Comparison of ENCODE assay signal across 13 cellular contexts in genomic region chr20:57618766-57619052, GRCh38. TPM values are rescaled to one million over a fixed set of nuclear protein-coding genes. Genes with fewer than 3 reads are reported as not detected.
DNase-seq lines count a peak whose midpoint lies in the region; ATAC-seq and TF ChIP-seq lines count a peak whose summit lies in the region.
"Had no signal": no experiment of that assay in that cellular context is flagged by ENCODE, and none has a peak within 500 bp of the region (broad histone marks: within the 10 kb centered on the region; RNA-seq: fewer than 3 reads in every experiment).

No MANE protein-coding gene starts in this region.

- H2BK12ac ChIP-seq in mesenchymal stem cell (ENCODE audit: low read length in 2 of 2): no peak overlapping the region

- no peak overlapping the region for H4K91ac ChIP-seq in mesenchymal stem cell (ENCODE audit: low read length)

- H3K9me3 ChIP-seq in spleen (peaks cover 0 to 2% (median 0%) of the 10 kb centered on the region in 8 donors), mesenchymal stem cell (ENCODE audit: control insufficient read depth, low read length) (no peaks in the 10 kb centered on the region)
- H3K9me3 ChIP-seq: psoas muscle had no signal

- H3K27me3 ChIP-seq in spleen (replicated peaks in 1 of 7) (no peaks in the 10 kb centered on the region), mesenchymal stem cell (ENCODE audit: control insufficient read depth in 1 of 2, insufficient read depth in 1 of 2, low read length in 2 of 2) (peaks cover 15 to 75% of the 10 kb centered on the region in 2 experiments)

- peaks cover 61% of the 10 kb centered on the region for H3K4me1 Mint-ChIP-seq in activated CD4-positive, alpha-beta T cell treated with anti-CD3 and anti-CD28 coated beads, Interleukin-2, amount 10 ng/mL, durations not matched to agents 7 days and 5 days
- peaks cover 36 to 47% (median 39%) of the 10 kb centered on the region in 3 donors for H3K4me1 Mint-ChIP-seq in IgD-negative memory B cell
- peaks cover 53% of the 10 kb centered on the region for H3K4me1 Mint-ChIP-seq in central memory CD8-positive, alpha-beta T cell
- H3K4me1 Mint-ChIP-seq: WTC11 had no signal

- H3K27me3 Mint-ChIP-seq in activated CD4-positive, alpha-beta T cell treated with anti-CD3 and anti-CD28 coated beads, Interleukin-2, amount 10 ng/mL, durations not matched to agents 7 days and 5 days: no peaks in the 10 kb centered on the region
- H3K27me3 Mint-ChIP-seq in IgD-negative memory B cell: no peaks in the 10 kb centered on the region
- H3K27me3 Mint-ChIP-seq in central memory CD8-positive, alpha-beta T cell: no peaks in the 10 kb centered on the region

- H2BK120ac ChIP-seq in mesenchymal stem cell (ENCODE audit: low read depth, low read length): no peak overlapping the region

- DNase-seq in activated CD4-positive, alpha-beta T cell treated with anti-CD3 and anti-CD28 coated beads, Interleukin-2, amount 10 ng/mL, durations not matched to agents 7 days and 5 days: no peak
- no peak for DNase-seq in activated CD4-positive, alpha-beta T cell treated with anti-CD3 and anti-CD28 coated beads, Interleukin-2, amount 50 U/mL, for 4 hours
- DNase-seq in central memory CD8-positive, alpha-beta T cell (ENCODE audit: low spot score in 2 of 2): no peak
- DNase-seq in spleen (no peak), mesenchymal stem cell (no peak), NCI-H82 treated with DMSO at 0.1 percent for 48 hours (lab: John Stamatoyannopoulos, UW; ENCODE audit: unreplicated experiment) (no peak), NCI-H69 (lab: John Stamatoyannopoulos, UW) (no peak)

- intact Hi-C loops in spleen (cut with DNase I; ENCODE audit: low total_unique reads): loop anchor here (5.0 kb wide), 1 partner anchor 231 kb away; no protein-coding TSS in a partner anchor

- POLR2A ChIA-PET in activated CD4-positive, alpha-beta T cell treated with anti-CD3 and anti-CD28 coated beads, Interleukin-2, amount 10 ng/mL, durations not matched to agents 7 days and 5 days (lab: Charles Lee): interaction anchor here (1.0 to 1.4 kb wide), 2 partner anchors 9 to 13 kb away, joined by 3 to 8 read pairs; no protein-coding TSS in a partner anchor

- H3K36me3 ChIP-seq in spleen (peaks cover 0 to 32% (median 10%) of the 10 kb centered on the region in 6 donors), mesenchymal stem cell (ENCODE audit: control insufficient read depth in 1 of 2, insufficient read depth in 2 of 2, low read depth in 1 of 2, low read length in 2 of 2) (no peaks in the 10 kb centered on the region)

- no peak overlapping the region for H4K8ac ChIP-seq in mesenchymal stem cell (ENCODE audit: low read length)

- no peak overlapping the region for H3K4me2 ChIP-seq in mesenchymal stem cell (ENCODE audit: low read length, poor library complexity, severe bottlenecking)

- WGBS in spleen, 5 donors: 35 to 56% (median 53%) methylated on average over 6 of the region's 6 CpGs
- WGBS in mesenchymal stem cell: 69% methylated on average over 6 of the region's 6 CpGs

- no peak overlapping the region for H2AFZ ChIP-seq in mesenchymal stem cell (ENCODE audit: low read depth, low read length)

- no peak overlapping the region for H3K14ac ChIP-seq in mesenchymal stem cell (ENCODE audit: low read length in 2 of 2)

- H3K4ac ChIP-seq in mesenchymal stem cell (ENCODE audit: low read depth in 1 of 2, low read length in 2 of 2): no peak overlapping the region

- H3K4me3 ChIP-seq in spleen: peak overlapping the region in 7 of 8 donors; percentile 0 to 72 (median 43)
- no peak overlapping the region for H3K4me3 ChIP-seq in mesenchymal stem cell (ENCODE audit: insufficient read depth in 1 of 2, low read depth in 1 of 2, low read length in 2 of 2)
- H3K4me3 ChIP-seq: psoas muscle had no signal

- H3K27ac ChIP-seq in spleen (peak overlapping the region; percentile 80 to 96 (median 89)), mesenchymal stem cell (ENCODE audit: low read length, poor library complexity, severe bottlenecking) (no peak overlapping the region)
- H3K27ac ChIP-seq: HL-60, psoas muscle had no signal

- H3K18ac ChIP-seq in mesenchymal stem cell (ENCODE audit: low read depth in 1 of 2, low read length in 2 of 2): no peak overlapping the region

- CTCF ChIA-PET in activated CD4-positive, alpha-beta T cell treated with anti-CD3 and anti-CD28 coated beads, Interleukin-2, amount 10 ng/mL, durations not matched to agents 7 days and 5 days (lab: Charles Lee): interaction anchor here (0.8 to 3.6 kb wide), 5 partner anchors 11 to 21 kb away, joined by 3 to 29 read pairs (median 5); no protein-coding TSS in a partner anchor

- H3K9ac ChIP-seq in mesenchymal stem cell (ENCODE audit: low read length): no peak overlapping the region

- no peak overlapping the region for H3K23ac ChIP-seq in mesenchymal stem cell (ENCODE audit: low read length in 2 of 2)

- ATAC-seq in central memory CD8-positive, alpha-beta T cell (replicated peaks; ENCODE audit: extremely low read depth, poor library complexity, severe bottlenecking): no peak
- ATAC-seq: psoas muscle, WTC11 had no signal

- H2BK5ac ChIP-seq in mesenchymal stem cell (ENCODE audit: low read depth, low read length, poor library complexity, severe bottlenecking): no peak overlapping the region

- TF ChIP-seq CTCF in spleen (IDR thresholded peaks at IDR 0.05 in 8 of 11, conservative IDR thresholded peaks at IDR 0.05 in 3 of 11): no peak

- H3K36me3 Mint-ChIP-seq in activated CD4-positive, alpha-beta T cell treated with anti-CD3 and anti-CD28 coated beads, Interleukin-2, amount 10 ng/mL, durations not matched to agents 7 days and 5 days (ENCODE audit: low read depth): peaks cover 20% of the 10 kb centered on the region
- no peaks in the 10 kb centered on the region for H3K36me3 Mint-ChIP-seq in IgD-negative memory B cell
- peaks cover 46% of the 10 kb centered on the region for H3K36me3 Mint-ChIP-seq in central memory CD8-positive, alpha-beta T cell (ENCODE audit: insufficient read depth)
- H3K36me3 Mint-ChIP-seq: WTC11 had no signal

- H3K4me1 ChIP-seq in spleen (peaks cover 18 to 79% (median 55%) of the 10 kb centered on the region in 6 donors), mesenchymal stem cell (ENCODE audit: control insufficient read depth, insufficient read depth, low read depth, low read length) (peaks cover 2% of the 10 kb centered on the region)
- H3K4me1 ChIP-seq: psoas muscle had no signal

- H3K4me3 Mint-ChIP-seq in activated CD4-positive, alpha-beta T cell treated with anti-CD3 and anti-CD28 coated beads, Interleukin-2, amount 10 ng/mL, durations not matched to agents 7 days and 5 days: peak overlapping the region; percentile 73
- H3K4me3 Mint-ChIP-seq in IgD-negative memory B cell: peak overlapping the region; percentile 86 to 97 (median 92)
- H3K4me3 Mint-ChIP-seq in central memory CD8-positive, alpha-beta T cell: peak overlapping the region; percentile 80
- H3K4me3 Mint-ChIP-seq: WTC11 had no signal

- TF ChIP-seq POLR2A in spleen (IDR thresholded peaks at IDR 0.05): no peak

- H3K9me3 Mint-ChIP-seq in activated CD4-positive, alpha-beta T cell treated with anti-CD3 and anti-CD28 coated beads, Interleukin-2, amount 10 ng/mL, durations not matched to agents 7 days and 5 days: peaks cover 2% of the 10 kb centered on the region
- no peaks in the 10 kb centered on the region for H3K9me3 Mint-ChIP-seq in IgD-negative memory B cell
- H3K9me3 Mint-ChIP-seq in central memory CD8-positive, alpha-beta T cell: no peaks in the 10 kb centered on the region

- H3K27ac Mint-ChIP-seq in activated CD4-positive, alpha-beta T cell treated with anti-CD3 and anti-CD28 coated beads, Interleukin-2, amount 10 ng/mL, durations not matched to agents 7 days and 5 days: peak overlapping the region; percentile 94
- peak overlapping the region; percentile 94 to 98 (median 96) for H3K27ac Mint-ChIP-seq in IgD-negative memory B cell
- H3K27ac Mint-ChIP-seq in central memory CD8-positive, alpha-beta T cell (ENCODE audit: low read depth): peak overlapping the region; percentile 95
- H3K27ac Mint-ChIP-seq: WTC11 had no signal

- H3K79me1 ChIP-seq in mesenchymal stem cell (replicated peaks; ENCODE audit: low read length, poor library complexity, severe bottlenecking): no peaks in the 10 kb centered on the region

- no peak overlapping the region for H2BK15ac ChIP-seq in mesenchymal stem cell (ENCODE audit: low read depth, poor library complexity, severe bottlenecking)

- no peak overlapping the region for H2AK5ac ChIP-seq in mesenchymal stem cell (ENCODE audit: low read length, severe bottlenecking)

RNA-seq across cellular contexts. Expression of gene ZBP1, which starts 1.5 kb away (rescaled TPM):
- total RNA-seq in activated CD4-positive, alpha-beta T cell treated with anti-CD3 and anti-CD28 coated beads, Interleukin-2, amount 10 ng/mL, durations not matched to agents 7 days and 5 days: 10 to 100 TPM; 28.3 to 31.4 TPM
- polyA plus RNA-seq in IgD-negative memory B cell (29.6 TPM), spleen (10 to 100 TPM in 1 of 3 donors, 1 to 10 TPM in 2; 8.6 to 11.2 (median 9.8) TPM)
- 10 to 100 TPM; 11.7 to 28.4 (median 20.9) TPM for total RNA-seq in spleen
- not detected for polyA plus RNA-seq in mesenchymal stem cell (2013, experiment 1 of 2)
- polyA plus RNA-seq in mesenchymal stem cell (2013, experiment 2 of 2): not detected
- total RNA-seq: NCI-H460, WTC11 had no signal

RNA-seq across cellular contexts. Expression of gene PCK1, which starts 57.8 kb away (rescaled TPM):
- total RNA-seq in activated CD4-positive, alpha-beta T cell treated with anti-CD3 and anti-CD28 coated beads, Interleukin-2, amount 10 ng/mL, durations not matched to agents 7 days and 5 days: not detected
- polyA plus RNA-seq in IgD-negative memory B cell: not detected
- under 1 TPM in 4 of 7 donors, not detected in 3; 0.17 to 0.67 (median 0.41) TPM for total RNA-seq in spleen
- under 1 TPM; 0.04 to 0.13 (median 0.05) TPM for polyA plus RNA-seq in spleen
- polyA plus RNA-seq in mesenchymal stem cell (2013, experiment 1 of 2): not detected
- polyA plus RNA-seq in mesenchymal stem cell (2013, experiment 2 of 2): not detected
- total RNA-seq: Daoy had no signal

Comparison
In these comparisons a context has a peak if more than half of its experiments do, and no peak if none do; other contexts are left out.
1. H3K4me3 ChIP-seq: peak in spleen (7 of 8); none in mesenchymal stem cell (0 of 2).
2. Peak in every context shown above with its lines, with median percentiles within 50 percentile points of each other: H3K27ac Mint-ChIP-seq and H3K4me3 Mint-ChIP-seq.